19 cellular contexts compared by ENCODE assay signal in genomic region chr7:47568056-47568455, GRCh38. TPM values are rescaled to one million over a fixed set of nuclear protein-coding genes. Genes with fewer than 3 reads are reported as not detected.
DNase-seq lines count a peak whose midpoint lies in the region; ATAC-seq and TF ChIP-seq lines count a peak whose summit lies in the region.
"Had no signal": no experiment of that assay in that cellular context is flagged by ENCODE, and none has a peak within 500 bp of the region (broad histone marks: within the 10 kb centered on the region; RNA-seq: fewer than 3 reads in every experiment).

No MANE protein-coding gene starts in this region.

- H3K9ac ChIP-seq in SU-DHL-6 (ENCODE audit: low read length) (peak overlapping the region; percentile 38), mesenchymal stem cell (ENCODE audit: low read length) (no peak overlapping the region)

- H2AFZ ChIP-seq in SU-DHL-6 (ENCODE audit: low read depth, low read length, severe bottlenecking) (no peak overlapping the region), mesenchymal stem cell (ENCODE audit: low read depth, low read length) (no peak overlapping the region)

- H3K9me3 ChIP-seq in SU-DHL-6 (ENCODE audit: insufficient read depth, low read length) (no peaks in the 10 kb centered on the region), mesenchymal stem cell (ENCODE audit: control insufficient read depth, low read length) (no peaks in the 10 kb centered on the region)
- H3K9me3 ChIP-seq: BE2C, SJCRH30 had no signal

- 98% methylated on average over 7 of the region's 7 CpGs for WGBS in mesenchymal stem cell

- no peaks in the 10 kb centered on the region for H3K9me3 Mint-ChIP-seq in CD14-positive monocyte
- no peaks in the 10 kb centered on the region for H3K9me3 Mint-ChIP-seq in activated CD8-positive, alpha-beta memory T cell treated with anti-CD3 and anti-CD28 coated beads, Interleukin-2, amount 10 ng/mL, durations not matched to agents 7 days and 5 days (ENCODE audit: low read depth)
- H3K9me3 Mint-ChIP-seq: HFFc6 had no signal

- CTCF ChIA-PET in activated CD8-positive, alpha-beta memory T cell treated with anti-CD3 and anti-CD28 coated beads, Interleukin-2, amount 10 ng/mL, durations not matched to agents 7 days and 5 days (lab: Charles Lee) = no interaction called here

- peaks cover 23% of the 10 kb centered on the region for H3K4me1 ChIP-seq in mesenchymal stem cell (ENCODE audit: control insufficient read depth, insufficient read depth, low read depth, low read length)

- peaks cover 29 to 50% of the 10 kb centered on the region in 2 donors for H3K36me3 Mint-ChIP-seq in CD14-positive monocyte
- H3K36me3 Mint-ChIP-seq in activated CD8-positive, alpha-beta memory T cell treated with anti-CD3 and anti-CD28 coated beads, Interleukin-2, amount 10 ng/mL, durations not matched to agents 7 days and 5 days = no peaks in the 10 kb centered on the region

- H3K4ac ChIP-seq in mesenchymal stem cell (ENCODE audit: low read depth in 1 of 2, low read length in 2 of 2) = peak overlapping the region in 1 of 2 experiments; percentile 50

- ATAC-seq in activated CD8-positive, alpha-beta memory T cell treated with anti-CD3 and anti-CD28 coated beads, Interleukin-2, amount 10 ng/mL, durations not matched to agents 7 days and 5 days = no peak

- peaks cover 0 to 2% (median 0%) of the 10 kb centered on the region in 3 donors for H3K27me3 Mint-ChIP-seq in CD14-positive monocyte (ENCODE audit: low read depth in 3 of 3)
- H3K27me3 Mint-ChIP-seq in activated CD8-positive, alpha-beta memory T cell treated with anti-CD3 and anti-CD28 coated beads, Interleukin-2, amount 10 ng/mL, durations not matched to agents 7 days and 5 days = peaks cover 4% of the 10 kb centered on the region

- peaks cover 34% of the 10 kb centered on the region for H3K79me1 ChIP-seq in mesenchymal stem cell (replicated peaks; ENCODE audit: low read length, poor library complexity, severe bottlenecking)

- H3K36me3 ChIP-seq in SU-DHL-6 (ENCODE audit: low read length) (no peaks in the 10 kb centered on the region), mesenchymal stem cell (ENCODE audit: control insufficient read depth in 1 of 2, insufficient read depth in 2 of 2, low read depth in 1 of 2, low read length in 2 of 2) (peaks cover 0 to 19% of the 10 kb centered on the region in 2 experiments)
- H3K36me3 ChIP-seq: BE2C, SJCRH30 had no signal

- intact Hi-C loops in CD14-positive monocyte (cut with micrococcal nuclease) = no loop called here

- H3F3A ChIP-seq in SU-DHL-6 (ENCODE audit: insufficient read depth) = no peaks in the 10 kb centered on the region; the same call in none of the 2 replicates

- H3K4me3 ChIP-seq in SU-DHL-6 (ENCODE audit: insufficient read depth, low read length, poor library complexity, severe bottlenecking) = no peak overlapping the region
- no peak overlapping the region for H3K4me3 ChIP-seq in mesenchymal stem cell (ENCODE audit: insufficient read depth in 1 of 2, low read depth in 1 of 2, low read length in 2 of 2)
- H3K4me3 ChIP-seq: SJCRH30 had no signal

- H3K4me2 ChIP-seq in SU-DHL-6 (ENCODE audit: low read depth, low read length, poor library complexity, severe bottlenecking) (peak overlapping the region; percentile 42), mesenchymal stem cell (ENCODE audit: low read length, poor library complexity, severe bottlenecking) (no peak overlapping the region)

- peak overlapping the region in 1 of 2 experiments; percentile 34 for H3K18ac ChIP-seq in mesenchymal stem cell (ENCODE audit: low read depth in 1 of 2, low read length in 2 of 2)

- no peak overlapping the region for H2BK120ac ChIP-seq in mesenchymal stem cell (ENCODE audit: low read depth, low read length)

- H3K27ac Mint-ChIP-seq in CD14-positive monocyte = peak overlapping the region; percentile 11 to 86 (median 64)
- no peak overlapping the region for H3K27ac Mint-ChIP-seq in activated CD8-positive, alpha-beta memory T cell treated with anti-CD3 and anti-CD28 coated beads, Interleukin-2, amount 10 ng/mL, durations not matched to agents 7 days and 5 days

- H2BK15ac ChIP-seq in mesenchymal stem cell (ENCODE audit: low read depth, poor library complexity, severe bottlenecking) = peak overlapping the region; percentile 13

- DNase-seq in CD14-positive monocyte (ENCODE audit: low spot score) = no peak
- no peak for DNase-seq in mesenchymal stem cell
- no peak for DNase-seq in substantia nigra (lab: John Stamatoyannopoulos, UW)
- no peak for DNase-seq in SW 1271 (lab: John Stamatoyannopoulos, UW)
- no peak for DNase-seq in HuH-7 (ENCODE audit: low spot score)
- DNase-seq in DMS53 treated with DMSO at 0.1 percent for 48 hours (lab: John Stamatoyannopoulos, UW; ENCODE audit: unreplicated experiment) = no peak
- no peak for DNase-seq in activated CD8-positive, alpha-beta memory T cell treated with anti-CD3 and anti-CD28 coated beads, Interleukin-2, amount 10 ng/mL, durations not matched to agents 7 days and 5 days
- DNase-seq: BE2C, EL, HFFc6, Karpas-422, MM.1S, NCI-H1105 treated with DMSO at 0.1 percent for 48 hours, NCI-H2029, NCI-H2171 treated with DMSO at 0.1 percent for 48 hours, NCI-H510A, RPMI8226, SJCRH30 had no signal

- peaks cover 53% of the 10 kb centered on the region for H3K4me1 Mint-ChIP-seq in CD14-positive monocyte
- no peaks in the 10 kb centered on the region for H3K4me1 Mint-ChIP-seq in activated CD8-positive, alpha-beta memory T cell treated with anti-CD3 and anti-CD28 coated beads, Interleukin-2, amount 10 ng/mL, durations not matched to agents 7 days and 5 days

- H4K20me1 ChIP-seq in SU-DHL-6 (ENCODE audit: low read depth, low read length) = no peaks in the 10 kb centered on the region

- H3K79me2 ChIP-seq in SU-DHL-6 (ENCODE audit: insufficient read depth, low read length) = peaks cover 92% of the 10 kb centered on the region

- H4K8ac ChIP-seq in mesenchymal stem cell (ENCODE audit: low read length) = no peak overlapping the region

- H3K27ac ChIP-seq in SU-DHL-6 (ENCODE audit: low read depth, low read length) = peak overlapping the region; percentile 57
- no peak overlapping the region for H3K27ac ChIP-seq in mesenchymal stem cell (ENCODE audit: low read length, poor library complexity, severe bottlenecking)
- H3K27ac ChIP-seq in substantia nigra (ENCODE audit: low read depth, low read length, poor library complexity, severe bottlenecking) = peak overlapping the region; percentile 39
- H3K27ac ChIP-seq: SJCRH30 had no signal

- H4K91ac ChIP-seq in mesenchymal stem cell (ENCODE audit: low read length) = peak overlapping the region; percentile 52

- H3K9me2 ChIP-seq in SU-DHL-6 (replicated peaks; ENCODE audit: insufficient read depth, low read length) = no peaks in the 10 kb centered on the region

- H3K4me3 Mint-ChIP-seq in CD14-positive monocyte = no peak overlapping the region
- H3K4me3 Mint-ChIP-seq in activated CD8-positive, alpha-beta memory T cell treated with anti-CD3 and anti-CD28 coated beads, Interleukin-2, amount 10 ng/mL, durations not matched to agents 7 days and 5 days = no peak overlapping the region
- H3K4me3 Mint-ChIP-seq: HFFc6 had no signal

- peak overlapping the region; percentile 17 for H2AK5ac ChIP-seq in mesenchymal stem cell (ENCODE audit: low read length, severe bottlenecking)

- peak overlapping the region in 1 of 2 experiments; percentile 35 for H3K23ac ChIP-seq in mesenchymal stem cell (ENCODE audit: low read length in 2 of 2)

- H3K14ac ChIP-seq in mesenchymal stem cell (ENCODE audit: low read length in 2 of 2) = no peak overlapping the region

- H2BK5ac ChIP-seq in mesenchymal stem cell (ENCODE audit: low read depth, low read length, poor library complexity, severe bottlenecking) = no peak overlapping the region

- H3K27me3 ChIP-seq in SU-DHL-6 (ENCODE audit: low read length) = no peaks in the 10 kb centered on the region
- no peaks in the 10 kb centered on the region for H3K27me3 ChIP-seq in mesenchymal stem cell (ENCODE audit: control insufficient read depth in 1 of 2, insufficient read depth in 1 of 2, low read length in 2 of 2)
- H3K27me3 ChIP-seq: BE2C, SJCRH30 had no signal

- H2BK12ac ChIP-seq in mesenchymal stem cell (ENCODE audit: low read length in 2 of 2) = no peak overlapping the region

- TF ChIP-seq CTCF in CD14-positive monocyte (IDR thresholded peaks at IDR 0.05) (no peak), SU-DHL-6 (IDR thresholded peaks at IDR 0.05; ENCODE audit: insufficient read depth, low read length, poor library complexity, severe bottlenecking) (no peak)

RNA-seq across cellular contexts. Expression of gene TNS3, which starts 13.9 kb away (rescaled TPM):
- polyA plus RNA-seq in CD14-positive monocyte = 1 to 10 TPM; 5.2 to 7.9 TPM
- 142 TPM for polyA plus RNA-seq in mesenchymal stem cell (2013, experiment 1 of 2)
- polyA plus RNA-seq in mesenchymal stem cell (2013, experiment 2 of 2) = 136 TPM
- total RNA-seq in activated CD8-positive, alpha-beta memory T cell treated with anti-CD3 and anti-CD28 coated beads, Interleukin-2, amount 10 ng/mL, durations not matched to agents 7 days and 5 days = 1 to 10 TPM in 1 of 2 experiments, under 1 TPM in 1; 0.23 to 2.6 TPM
